In genomic region chr11:118895093-118896039, GRCh38 we compare ENCODE assay signal across 8 cellular contexts. TPM values are rescaled to one million over a fixed set of nuclear protein-coding genes. Genes with fewer than 3 reads are reported as not detected.
A peak's percentile ranks its signal among the peaks of the same experiment; 100 is the strongest.
DNase-seq lines count a peak whose midpoint lies in the region; ATAC-seq and TF ChIP-seq lines count a peak whose summit lies in the region.

No MANE protein-coding gene starts in this region.

- 31 to 39% (median 37%) methylated on average over 25 to 26 of the region's 26 CpGs for WGBS in ovary, 3 donors

- intact Hi-C loops in ovary (cut with DNase I) = no loop called here

- peaks cover 1% of the 10 kb centered on the region for H3K4me1 ChIP-seq in ovary (ENCODE audit: insufficient read depth)

- ATAC-seq in GM18873 (IDR thresholded peaks at IDR 0.05; ENCODE audit: low FRiP score, unreplicated experiment) (peak; percentile 52), GM21367 (IDR thresholded peaks at IDR 0.05; ENCODE audit: unreplicated experiment) (no peak), HG02588 (IDR thresholded peaks at IDR 0.05; ENCODE audit: unreplicated experiment) (no peak)

- H3K4me3 ChIP-seq in Jurkat, Clone E6-1 (ENCODE audit: low read length) = peak overlapping the region; percentile 15; the same call in 1 of the 2 replicates
- no peak overlapping the region for H3K4me3 ChIP-seq in ovary

- H3K36me3 ChIP-seq in ovary = no peaks in the 10 kb centered on the region

- no peak for TF ChIP-seq CTCF in ovary (IDR thresholded peaks at IDR 0.05)

- DNase-seq in Jurkat, Clone E6-1 (ENCODE audit: low read depth, low spot score) = peak; percentile 62
- peak; percentile 53 for DNase-seq in activated T-helper 9 cell treated with anti-CD3 and anti-CD28 coated beads, Interleukin-2, amount 50 U/mL, for 16 hours (ENCODE audit: low read depth)
- DNase-seq in ovary (peak in 3 of 5 donors; percentile 25 to 40 (median 35)), nucleus accumbens (lab: John Stamatoyannopoulos, UW) (no peak), OCI-M2 (lab: John Stamatoyannopoulos, UW; ENCODE audit: unreplicated experiment) (no peak)

- H3K27me3 ChIP-seq in ovary = no peaks in the 10 kb centered on the region

- no peak for TF ChIP-seq EP300 in ovary (IDR thresholded peaks at IDR 0.05)

- H3K27ac ChIP-seq in ovary = peak overlapping the region in 1 of 2 donors; percentile 17

- no peaks in the 10 kb centered on the region for H3K9me3 ChIP-seq in ovary

- TF ChIP-seq POLR2A in ovary (IDR thresholded peaks at IDR 0.05) = no peak

RNA-seq across cellular contexts. Expression of gene CXCR5, which starts 11.7 kb away (rescaled TPM):
- polyA plus RNA-seq in Jurkat, Clone E6-1 (2012; ENCODE audit: insufficient read depth, insufficient read length) = not detected
- under 1 TPM in 1 of 7 donors, not detected in 6; 0.05 TPM for total RNA-seq in ovary
- under 1 TPM in 1 of 2 donors, not detected in 1; 0.17 TPM for polyA plus RNA-seq in ovary

RNA-seq across cellular contexts. Expression of gene BCL9L, which starts 30.4 kb away (rescaled TPM):
- 9.8 TPM for polyA plus RNA-seq in Jurkat, Clone E6-1 (2012; ENCODE audit: insufficient read depth, insufficient read length)
- 100 to 1,000 TPM in 1 of 7 donors, 10 to 100 TPM in 6; 12.9 to 145 (median 79.9) TPM for total RNA-seq in ovary
- 10 to 100 TPM in 1 of 2 donors, 1 to 10 TPM in 1; 5.5 to 31.2 TPM for polyA plus RNA-seq in ovary

Comparison
In these comparisons a context has a peak if more than half of its experiments do, and no peak if none do; other contexts are left out.
1. DNase-seq: peak in Jurkat, Clone E6-1 (single experiment), activated T-helper 9 cell treated with anti-CD3 and anti-CD28 coated beads, Interleukin-2, amount 50 U/mL, for 16 hours (single experiment) and ovary (3 of 5); none in nucleus accumbens (0 of 56) and OCI-M2 (single experiment).